18 cellular contexts compared by ENCODE assay signal in genomic region chr1:185601189-185601588, GRCh38.
DNase-seq lines count a peak whose midpoint lies in the region; ATAC-seq and TF ChIP-seq lines count a peak whose summit lies in the region.
"Had no signal": no experiment of that assay in that cellular context is flagged by ENCODE, and none has a peak within 500 bp of the region (broad histone marks: within the 10 kb centered on the region; RNA-seq: fewer than 3 reads in every experiment).

No MANE protein-coding gene starts in this region.

- WGBS in endodermal cell (ENCODE audit: insufficient coverage in 1 of 2, insufficient read length in 1 of 2), 2 experiments: 91 to 100% methylated on average over 1 of the region's 1 CpG
- 100% methylated on average over 1 of the region's 1 CpG for WGBS in ovary, 3 donors

- H3K4me3 Mint-ChIP-seq in endodermal cell: no peak overlapping the region

- H3K36me3 Mint-ChIP-seq in endodermal cell (ENCODE audit: low read depth): no peaks in the 10 kb centered on the region

- in situ Hi-C loops in gastrocnemius medialis (cut with MboI; ENCODE audit: low sequenced_read_pairs in 4 of 4): no loop called here

- BruUV-seq in A673 (replicated peaks; lab: Mats Ljungman, UMichigan): no TSS peak

- H3K4me1 ChIP-seq in A673 (ENCODE audit: insufficient read depth, low read length, poor library complexity, severe bottlenecking): no peaks in the 10 kb centered on the region
- no peaks in the 10 kb centered on the region for H3K4me1 ChIP-seq in endodermal cell (ENCODE audit: control insufficient read depth, insufficient read depth, low read length)
- H3K4me1 ChIP-seq in gastrocnemius medialis: no peaks in the 10 kb centered on the region
- H3K4me1 ChIP-seq in ovary (ENCODE audit: insufficient read depth): no peaks in the 10 kb centered on the region
- H3K4me1 ChIP-seq: psoas muscle, thyroid gland had no signal

- H3K9me3 Mint-ChIP-seq in endodermal cell: no peaks in the 10 kb centered on the region

- POLR2A ChIA-PET in A673 (lab: Charles Lee; ENCODE audit: low non-redundant PET): no interaction called here

- peaks cover 5% of the 10 kb centered on the region for H3K4me1 Mint-ChIP-seq in endodermal cell

- H3K27me3 Mint-ChIP-seq in endodermal cell (ENCODE audit: insufficient read depth): no peaks in the 10 kb centered on the region

- TF ChIP-seq CTCF in A673 (conservative IDR thresholded peaks at IDR 0.05; ENCODE audit: low read depth, low read length) (no peak), endodermal cell (conservative IDR thresholded peaks at IDR 0.05) (no peak), gastrocnemius medialis (IDR thresholded peaks at IDR 0.05 in 4 of 5, conservative IDR thresholded peaks at IDR 0.05 in 1 of 5) (no peak), ovary (IDR thresholded peaks at IDR 0.05) (no peak)

- TF ChIP-seq EP300 in ovary (IDR thresholded peaks at IDR 0.05): no peak

- peak; percentile 10 for DNase-seq in A673 (ENCODE audit: low spot score)
- DNase-seq in endodermal cell: no peak
- no peak for DNase-seq in gastrocnemius medialis
- DNase-seq in ovary: no peak
- no peak for DNase-seq in T1000 (lab: John Stamatoyannopoulos, UW)
- DNase-seq: ACHN; activated CD4-positive, CD25-positive, alpha-beta regulatory T cell; activated T-cell treated with anti-CD3 and anti-CD28 coated beads, Interleukin-2, amount 50 U/mL, for 48 hours; amniotic stem cell; psoas muscle; stimulated activated CD4-positive, alpha-beta T cell treated with anti-CD3 and anti-CD28 coated beads, Interleukin-15, amount 100 ng/mL, for 24 hours; thyroid gland had no signal

- H3K4me3 ChIP-seq in A673 (ENCODE audit: low read depth, low read length, poor library complexity, severe bottlenecking) (no peak overlapping the region), endodermal cell (ENCODE audit: low read length) (no peak overlapping the region), gastrocnemius medialis (no peak overlapping the region), ovary (no peak overlapping the region)
- H3K4me3 ChIP-seq: hepatocyte, psoas muscle, SK-N-MC, thyroid gland had no signal

- intact Hi-C loops in A673 (cut with micrococcal nuclease; ENCODE audit: unreplicated experiment) (no loop called here), gastrocnemius medialis (cut with DNase I; ENCODE audit: low total_unique reads) (no loop called here), ovary (cut with DNase I) (no loop called here)

- H3K9me3 ChIP-seq in A673 (ENCODE audit: low read depth, low read length, poor library complexity, severe bottlenecking) (no peaks in the 10 kb centered on the region), endodermal cell (ENCODE audit: control insufficient read depth, low read length) (no peaks in the 10 kb centered on the region), gastrocnemius medialis (no peaks in the 10 kb centered on the region), ovary (no peaks in the 10 kb centered on the region)
- H3K9me3 ChIP-seq: psoas muscle, thyroid gland had no signal

- H3K36me3 ChIP-seq in A673 (ENCODE audit: insufficient read depth, low read length, poor library complexity, severe bottlenecking): no peaks in the 10 kb centered on the region
- no peaks in the 10 kb centered on the region for H3K36me3 ChIP-seq in endodermal cell (ENCODE audit: control insufficient read depth, insufficient read depth, low read length)
- no peaks in the 10 kb centered on the region for H3K36me3 ChIP-seq in gastrocnemius medialis
- H3K36me3 ChIP-seq in ovary: no peaks in the 10 kb centered on the region
- H3K36me3 ChIP-seq: thyroid gland had no signal

- CTCF ChIA-PET in A673 (lab: Charles Lee): no interaction called here

- no peak overlapping the region for H3K9ac ChIP-seq in endodermal cell (ENCODE audit: extremely low read depth, low read length, poor library complexity, severe bottlenecking)

- TF ChIP-seq POLR2A in gastrocnemius medialis (IDR thresholded peaks at IDR 0.05) (no peak), ovary (IDR thresholded peaks at IDR 0.05) (no peak)

- ATAC-seq in GM18873 (IDR thresholded peaks at IDR 0.05; ENCODE audit: low FRiP score, unreplicated experiment) (peak; percentile 39), GM21723 (IDR thresholded peaks at IDR 0.05; ENCODE audit: unreplicated experiment) (peak; percentile 41), HG03354 (IDR thresholded peaks at IDR 0.05; ENCODE audit: poor library complexity, severe bottlenecking, unreplicated experiment) (peak; percentile 57), gastrocnemius medialis (no peak)
- ATAC-seq: psoas muscle had no signal

- H3K27ac Mint-ChIP-seq in endodermal cell: no peak overlapping the region

- no peak overlapping the region for H3K27ac ChIP-seq in A673 (ENCODE audit: low read depth, low read length, poor library complexity, severe bottlenecking)
- no peak overlapping the region for H3K27ac ChIP-seq in endodermal cell (ENCODE audit: low read depth, low read length)
- no peak overlapping the region for H3K27ac ChIP-seq in gastrocnemius medialis
- H3K27ac ChIP-seq in ovary: no peak overlapping the region
- H3K27ac ChIP-seq: epithelial cell of prostate, hepatocyte, psoas muscle, SK-N-MC, thyroid gland had no signal

- H3K27me3 ChIP-seq in A673 (replicated peaks; ENCODE audit: insufficient read depth, low read depth, low read length, poor library complexity): no peaks in the 10 kb centered on the region
- H3K27me3 ChIP-seq in endodermal cell (ENCODE audit: control insufficient read depth, insufficient read depth, low read length, poor library complexity, severe bottlenecking): no peaks in the 10 kb centered on the region
- H3K27me3 ChIP-seq in gastrocnemius medialis: no peaks in the 10 kb centered on the region
- H3K27me3 ChIP-seq in ovary: no peaks in the 10 kb centered on the region
- H3K27me3 ChIP-seq: hepatocyte, thyroid gland had no signal

Comparison
In these comparisons a context has a peak if more than half of its experiments do, and no peak if none do; other contexts are left out.
1. ATAC-seq: peak in GM18873 (single experiment), GM21723 (single experiment) and HG03354 (single experiment); none in gastrocnemius medialis (0 of 2).